2 cellular contexts compared by ENCODE assay signal in the genomic region with DNA sequence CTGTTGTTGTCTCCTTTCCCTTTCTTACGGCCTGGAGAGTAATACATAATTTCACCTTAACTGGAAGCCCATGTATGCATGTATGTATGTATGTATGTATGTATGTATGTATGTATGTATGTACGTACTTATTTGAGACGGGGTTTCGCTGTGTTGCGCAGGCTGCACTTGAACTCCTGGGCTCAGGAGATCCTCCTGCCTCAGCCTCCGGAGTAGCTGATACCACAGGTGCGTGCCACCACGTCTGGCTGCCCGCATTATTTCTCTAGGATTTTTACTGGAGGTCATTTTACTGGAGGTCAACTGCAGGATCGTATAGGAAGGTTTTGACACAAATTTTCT.
TF ChIP-seq lines count a peak whose summit lies in the region.

No MANE protein-coding gene starts in this region.

TF ChIP-seq in GM23338, 12 proteins besides CTCF, POLR2A, EP300 and RAD21:
- no peak for TF ChIP-seq JUNB (IDR thresholded peaks at IDR 0.05; ENCODE audit: unreplicated experiment)
- TF ChIP-seq NANOG (IDR thresholded peaks at IDR 0.05; ENCODE audit: borderline replicate concordance) = no peak
- no peak for TF ChIP-seq EZH2phosphoT487 (IDR thresholded peaks at IDR 0.05; ENCODE audit: unreplicated experiment)
- no peak for TF ChIP-seq POLR2AphosphoS5 (IDR thresholded peaks at IDR 0.05; ENCODE audit: low read depth)
- TF ChIP-seq ZNF114 (CRISPR knock-in tag; IDR thresholded peaks at IDR 0.05) = no peak

TF ChIP-seq in GM12878, 131 proteins besides CTCF, POLR2A, EP300 and RAD21:
- TF ChIP-seq, protein P1, sequence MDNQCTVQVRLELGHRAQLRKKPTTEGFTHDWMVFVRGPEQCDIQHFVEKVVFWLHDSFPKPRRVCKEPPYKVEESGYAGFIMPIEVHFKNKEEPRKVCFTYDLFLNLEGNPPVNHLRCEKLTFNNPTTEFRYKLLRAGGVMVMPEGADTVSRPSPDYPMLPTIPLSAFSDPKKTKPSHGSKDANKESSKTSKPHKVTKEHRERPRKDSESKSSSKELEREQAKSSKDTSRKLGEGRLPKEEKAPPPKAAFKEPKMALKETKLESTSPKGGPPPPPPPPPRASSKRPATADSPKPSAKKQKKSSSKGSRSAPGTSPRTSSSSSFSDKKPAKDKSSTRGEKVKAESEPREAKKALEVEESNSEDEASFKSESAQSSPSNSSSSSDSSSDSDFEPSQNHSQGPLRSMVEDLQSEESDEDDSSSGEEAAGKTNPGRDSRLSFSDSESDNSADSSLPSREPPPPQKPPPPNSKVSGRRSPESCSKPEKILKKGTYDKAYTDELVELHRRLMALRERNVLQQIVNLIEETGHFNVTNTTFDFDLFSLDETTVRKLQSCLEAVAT (IDR thresholded peaks at IDR 0.05) = peak; percentile 35; the same call in 1 of the 2 replicates
- TF ChIP-seq SUZ12 (IDR thresholded peaks at IDR 0.05; ENCODE audit: unreplicated experiment) = no peak
